31 cellular contexts compared by ENCODE assay signal in genomic region chr9:82419827-82420486, GRCh38.
"Had no signal": no experiment of that assay in that cellular context is flagged by ENCODE, and none has a peak within 500 bp of the region (broad histone marks: within the 10 kb centered on the region; RNA-seq: fewer than 3 reads in every experiment).

No MANE protein-coding gene starts in this region.

- H3K36me3 ChIP-seq: adrenal gland, breast epithelium, Peyer's patch, SJSA1 had no signal

- H3K4me3 ChIP-seq: adrenal gland, body of pancreas, breast epithelium, Peyer's patch, SJSA1 had no signal

- H3K27ac ChIP-seq: adrenal gland, body of pancreas, breast epithelium, Peyer's patch, SJSA1 had no signal

- DNase-seq: activated CD4-positive, alpha-beta T cell treated with anti-CD3 and anti-CD28 coated beads for 36 hours; activated CD4-positive, alpha-beta T cell treated with anti-CD3 and anti-CD28 coated beads, Interleukin-2, amount 10 ng/mL, durations not matched to agents 7 days and 5 days; activated CD4-positive, alpha-beta T cell treated with anti-CD3 and anti-CD28 coated beads, Interleukin-2, amount 50 U/mL, for 48 hours; activated CD8-positive, alpha-beta T cell treated with anti-CD3 and anti-CD28 coated beads, Interleukin-2, amount 10 ng/mL, durations not matched to agents 7 days and 5 days; activated gamma-delta T cell treated with Interleukin-2 at 50 U/mL for 16 hours; activated naive CD4-positive, alpha-beta T cell treated with anti-CD3 and anti-CD28 coated beads for 36 hours; activated T-cell treated with anti-CD3 and anti-CD28 coated beads, Interleukin-2, amount 50 U/mL, for 4 hours; adrenal gland; body of pancreas; Karpas-422; KBM-7; MM.1S; MV-4-11; NCI-H1092; NCI-H1436 treated with DMSO at 0.1 percent for 48 hours; NCI-H187; NCI-H2029 treated with DMSO at 0.1 percent for 48 hours; NCI-H2171; NCI-H510A; NCI-H526; NCI-H748 treated with DMSO at 0.1 percent for 48 hours; NK-92 treated with Interleukin-12 subunit alpha and Interleukin-12 subunit beta, amount 100 ng/mL, for 24 hours; PC-3; Peyer's patch; RPMI8226; SHP77 treated with DMSO at 0.1 percent for 48 hours; SK-N-SH had no signal

- H3K9me3 ChIP-seq: adrenal gland, body of pancreas, breast epithelium, Peyer's patch, SJSA1, SK-N-SH had no signal

- H3K27me3 ChIP-seq: adrenal gland, body of pancreas, breast epithelium, Peyer's patch, SJSA1 had no signal

- ATAC-seq: activated CD4-positive, alpha-beta T cell treated with anti-CD3 and anti-CD28 coated beads for 36 hours; activated CD4-positive, CD25-positive, alpha-beta regulatory T cell treated with anti-CD3 and anti-CD28 coated beads, Interleukin-2, amount 50 U/mL, for 24 hours; activated CD8-positive, alpha-beta T cell treated with anti-CD3 and anti-CD28 coated beads, Interleukin-2, amount 10 ng/mL, durations not matched to agents 7 days and 5 days; activated naive CD4-positive, alpha-beta T cell treated with anti-CD3 and anti-CD28 coated beads, Interleukin-2, amount 50 U/mL, for 72 hours; activated T-cell treated with anti-CD3 and anti-CD28 coated beads, Interleukin-2, amount 50 U/mL, for 4 hours; body of pancreas; PC-3 had no signal

- H3K9ac ChIP-seq: SK-N-SH had no signal

- H3K4me1 ChIP-seq: adrenal gland, body of pancreas, breast epithelium, Peyer's patch had no signal

- H3K4me2 ChIP-seq: SK-N-SH had no signal
